Comparison of ENCODE assay signal across 9 cellular contexts in genomic region chr10:69004821-69005220, GRCh38. TPM values are rescaled to one million over a fixed set of nuclear protein-coding genes. Genes with fewer than 3 reads are reported as not detected.
A peak's percentile ranks its signal among the peaks of the same experiment; 100 is the strongest.
DNase-seq lines count a peak whose midpoint lies in the region; ATAC-seq, FAIRE-seq and TF ChIP-seq lines count a peak whose summit lies in the region.
"Had no signal": no experiment of that assay in that cellular context is flagged by ENCODE, and none has a peak within 500 bp of the region (broad histone marks: within the 10 kb centered on the region; RNA-seq: fewer than 3 reads in every experiment).

No MANE protein-coding gene starts in this region.

- H3K4me3 ChIP-seq in PC-3 (ENCODE audit: low read length) (no peak overlapping the region), endothelial cell of umbilical vein (replicated peaks in 1 of 3; ENCODE audit: insufficient read depth in 1 of 3, low read depth in 1 of 3, low read length in 3 of 3) (no peak overlapping the region), osteoblast (ENCODE audit: insufficient read depth, low read length) (no peak overlapping the region)

- dilution Hi-C loops in endothelial cell of umbilical vein (cut with MboI; ENCODE audit: extremely low pct_ligation_motif_present, low sequenced_read_pairs) = no loop called here

- H3K4me1 ChIP-seq in PC-3 (ENCODE audit: insufficient read depth, low read length) (0 out of 2 replicates have a peak, but pooled peaks cover 7% of the 10 kb centered on the region), endothelial cell of umbilical vein (ENCODE audit: control insufficient read depth, extremely low read depth, insufficient read depth, low read length) (no peaks in the 10 kb centered on the region), osteoblast (ENCODE audit: insufficient read depth, low read length) (no peaks in the 10 kb centered on the region)

- H3K9ac ChIP-seq in PC-3 (ENCODE audit: low read length) = no peak overlapping the region
- H3K9ac ChIP-seq in endothelial cell of umbilical vein (replicated peaks; ENCODE audit: extremely low read depth, insufficient read depth, low read length) = no peak overlapping the region

- FAIRE-seq in endothelial cell of umbilical vein (lab: Jason Lieb, UNC) = peak; percentile 72

- POLR2A ChIA-PET in PC-3 (lab: Charles Lee; ENCODE audit: unreplicated experiment) (no interaction called here), endothelial cell of umbilical vein (lab: Charles Lee) (interaction anchor here (0.6 to 1.0 kb wide), 2 partner anchors 83 to 91 kb away, joined by 3 to 7 read pairs; partner anchors contain the start of gene SRGN)

- no peaks in the 10 kb centered on the region for H3K9me2 ChIP-seq in PC-3 (replicated peaks; ENCODE audit: low read length)

- no peak for DNase-seq in activated T-cell treated with anti-CD3 and anti-CD28 coated beads, Interleukin-2, amount 50 U/mL, for 4 hours
- DNase-seq in activated T-cell treated with anti-CD3 and anti-CD28 coated beads, Interleukin-2, amount 50 U/mL, for 24 hours = no peak
- DNase-seq in PC-3 (peak; percentile 80), endothelial cell of umbilical vein (ENCODE audit: low read depth, low spot score) (peak; percentile 61), osteoblast (ENCODE audit: insufficient read length, low spot score, missing footprints) (no peak), NCI-H2107 treated with DMSO at 0.1 percent for 48 hours (lab: John Stamatoyannopoulos, UW; ENCODE audit: unreplicated experiment) (no peak)

- H3K27me3 ChIP-seq in PC-3 (ENCODE audit: low read length) = no peaks in the 10 kb centered on the region
- H3K27me3 ChIP-seq in endothelial cell of umbilical vein (ENCODE audit: control insufficient read depth in 2 of 2, insufficient read depth in 2 of 2, low read length in 2 of 2) = no peaks in the 10 kb centered on the region
- H3K27me3 ChIP-seq in osteoblast (ENCODE audit: insufficient read depth, low read length) = no peaks in the 10 kb centered on the region

- no peak overlapping the region for H3K27ac Mint-ChIP-seq in activated T-cell treated with anti-CD3 and anti-CD28 coated beads, Interleukin-2, amount 50 U/mL, for 24 hours
- H3K27ac Mint-ChIP-seq: stimulated activated naive CD8-positive, alpha-beta T cell treated with anti-CD3 and anti-CD28 coated beads, Interleukin-15, Interleukin-2, amounts not matched to agents 100 ng/mL and 50 ng/mL, for 24 hours had no signal

- BruUV-seq in PC-3 (replicated peaks; lab: Mats Ljungman, UMichigan) = no TSS peak
- BruUV-seq in endothelial cell of umbilical vein (replicated peaks; lab: Mats Ljungman, UMichigan) = no TSS peak

- no peaks in the 10 kb centered on the region for H3F3A ChIP-seq in PC-3 (ENCODE audit: low read length, unreplicated experiment)

- TF ChIP-seq CTCF in PC-3 (conservative IDR thresholded peaks at IDR 0.05; ENCODE audit: low read depth, low read length) = peak; percentile 89
- peak; percentile 38 for TF ChIP-seq CTCF in endothelial cell of umbilical vein (IDR thresholded peaks at IDR 0.05; ENCODE audit: extremely low read depth in 1 of 2, insufficient read depth in 1 of 2, low read depth in 1 of 2, low read length in 2 of 2)
- peak; percentile 60 for TF ChIP-seq CTCF in osteoblast (IDR thresholded peaks at IDR 0.05; ENCODE audit: extremely low read depth, low read depth, low read length)

- H4K20me1 ChIP-seq in PC-3 (ENCODE audit: low read length) (no peaks in the 10 kb centered on the region), endothelial cell of umbilical vein (replicated peaks; ENCODE audit: control insufficient read depth, extremely low read depth, insufficient read depth, low read length) (no peaks in the 10 kb centered on the region), osteoblast (ENCODE audit: insufficient read depth, low read length) (no peaks in the 10 kb centered on the region)

- peak; percentile 58 to 71 for ATAC-seq in activated T-cell treated with anti-CD3 and anti-CD28 coated beads, Interleukin-2, amount 50 U/mL, for 4 hours
- ATAC-seq in PC-3 = peak; percentile 66
- ATAC-seq in HG03565 (IDR thresholded peaks at IDR 0.05; ENCODE audit: unreplicated experiment) = no peak
- no peak for ATAC-seq in HG02970 (IDR thresholded peaks at IDR 0.05; ENCODE audit: low FRiP score, unreplicated experiment)

- H2AFZ ChIP-seq in PC-3 (ENCODE audit: low read length) = no peak overlapping the region
- H2AFZ ChIP-seq in endothelial cell of umbilical vein (ENCODE audit: low read depth, low read length) = no peak overlapping the region
- no peak overlapping the region for H2AFZ ChIP-seq in osteoblast (ENCODE audit: low read length)

- H3K36me3 ChIP-seq in PC-3 (ENCODE audit: low read depth, low read length) (peaks cover 30% of the 10 kb centered on the region; the same call in 1 of the 2 replicates), endothelial cell of umbilical vein (ENCODE audit: control insufficient read depth in 2 of 2, extremely low read depth in 1 of 2, insufficient read depth in 2 of 2, low read length in 2 of 2) (peaks cover 1 to 21% of the 10 kb centered on the region in 2 experiments), osteoblast (ENCODE audit: insufficient read depth, low read length) (peaks cover 37% of the 10 kb centered on the region)

- no peaks in the 10 kb centered on the region for H3K27me3 Mint-ChIP-seq in activated T-cell treated with anti-CD3 and anti-CD28 coated beads, Interleukin-2, amount 50 U/mL, for 4 hours (ENCODE audit: low read depth)
- H3K27me3 Mint-ChIP-seq in activated T-cell treated with anti-CD3 and anti-CD28 coated beads, Interleukin-2, amount 50 U/mL, for 24 hours = no peaks in the 10 kb centered on the region
- H3K27me3 Mint-ChIP-seq: stimulated activated naive CD8-positive, alpha-beta T cell treated with anti-CD3 and anti-CD28 coated beads, Interleukin-15, Interleukin-2, amounts not matched to agents 100 ng/mL and 50 ng/mL, for 24 hours had no signal

- H3K79me2 ChIP-seq in PC-3 (ENCODE audit: low read length) (no peaks in the 10 kb centered on the region), endothelial cell of umbilical vein (ENCODE audit: control insufficient read depth, insufficient read depth, low read length) (peaks cover 4% of the 10 kb centered on the region), osteoblast (ENCODE audit: insufficient read depth, low read length) (peaks cover 38% of the 10 kb centered on the region)

- no peak for TF ChIP-seq POLR2A in endothelial cell of umbilical vein (IDR thresholded peaks at IDR 0.05; ENCODE audit: low read depth, low read length)

- H3K36me3 Mint-ChIP-seq in activated T-cell treated with anti-CD3 and anti-CD28 coated beads, Interleukin-2, amount 50 U/mL, for 4 hours (ENCODE audit: insufficient read depth) = peaks cover 3% of the 10 kb centered on the region
- peaks cover 37% of the 10 kb centered on the region for H3K36me3 Mint-ChIP-seq in activated T-cell treated with anti-CD3 and anti-CD28 coated beads, Interleukin-2, amount 50 U/mL, for 24 hours (ENCODE audit: low read depth)

- H3K9me3 Mint-ChIP-seq in activated T-cell treated with anti-CD3 and anti-CD28 coated beads, Interleukin-2, amount 50 U/mL, for 4 hours = no peaks in the 10 kb centered on the region
- H3K9me3 Mint-ChIP-seq in activated T-cell treated with anti-CD3 and anti-CD28 coated beads, Interleukin-2, amount 50 U/mL, for 24 hours = no peaks in the 10 kb centered on the region
- H3K9me3 Mint-ChIP-seq: stimulated activated naive CD8-positive, alpha-beta T cell treated with anti-CD3 and anti-CD28 coated beads, Interleukin-15, Interleukin-2, amounts not matched to agents 100 ng/mL and 50 ng/mL, for 24 hours had no signal

- H3K4me2 ChIP-seq in PC-3 (ENCODE audit: low read length) (no peak overlapping the region), endothelial cell of umbilical vein (ENCODE audit: insufficient read depth, low read length) (no peak overlapping the region), osteoblast (ENCODE audit: insufficient read depth, low read length) (no peak overlapping the region)

- intact Hi-C loops in PC-3 (cut with micrococcal nuclease) = loop anchor here (1.0 to 10.0 kb wide), 2 partner anchors 88 to 390 kb away; no protein-coding TSS in a partner anchor
- intact Hi-C loops in endothelial cell of umbilical vein (cut with micrococcal nuclease) = loop anchor here (1.0 to 5.0 kb wide), 4 partner anchors 88 to 407 kb away; partner anchors contain the start of gene HKDC1

- no peak overlapping the region for H3K4me3 Mint-ChIP-seq in activated T-cell treated with anti-CD3 and anti-CD28 coated beads, Interleukin-2, amount 50 U/mL, for 4 hours
- no peak overlapping the region for H3K4me3 Mint-ChIP-seq in activated T-cell treated with anti-CD3 and anti-CD28 coated beads, Interleukin-2, amount 50 U/mL, for 24 hours
- H3K4me3 Mint-ChIP-seq: stimulated activated naive CD8-positive, alpha-beta T cell treated with anti-CD3 and anti-CD28 coated beads, Interleukin-15, Interleukin-2, amounts not matched to agents 100 ng/mL and 50 ng/mL, for 24 hours had no signal

- peaks cover 4% of the 10 kb centered on the region for H3K4me1 Mint-ChIP-seq in activated T-cell treated with anti-CD3 and anti-CD28 coated beads, Interleukin-2, amount 50 U/mL, for 4 hours (ENCODE audit: low read depth)
- peaks cover 12% of the 10 kb centered on the region for H3K4me1 Mint-ChIP-seq in activated T-cell treated with anti-CD3 and anti-CD28 coated beads, Interleukin-2, amount 50 U/mL, for 24 hours (ENCODE audit: low read depth)

- no peaks in the 10 kb centered on the region for H3K9me1 ChIP-seq in endothelial cell of umbilical vein (replicated peaks; ENCODE audit: control insufficient read depth, extremely low read depth, insufficient read depth, low read length)

- CTCF ChIA-PET in PC-3 (lab: Charles Lee) = interaction anchor here (0.6 to 1.0 kb wide), 4 partner anchors 83 to 400 kb away, joined by 3 to 21 read pairs (median 6); partner anchors contain the start of gene SRGN
- CTCF ChIA-PET in endothelial cell of umbilical vein (lab: Charles Lee) = interaction anchor here (0.7 to 7.8 kb wide), 52 partner anchors 9 to 408 kb away, joined by 3 to 298 read pairs (median 5); partner anchors contain the start of genes KIFBP, SRGN and VPS26A

- H3K9me3 ChIP-seq in PC-3 (ENCODE audit: low read length) (no peaks in the 10 kb centered on the region), endothelial cell of umbilical vein (replicated peaks; ENCODE audit: control insufficient read depth, insufficient read depth, low read length) (no peaks in the 10 kb centered on the region), osteoblast (ENCODE audit: low read depth, low read length) (no peaks in the 10 kb centered on the region)

- no peak overlapping the region for H3K27ac ChIP-seq in PC-3 (ENCODE audit: low read length)
- H3K27ac ChIP-seq in endothelial cell of umbilical vein (ENCODE audit: insufficient read depth, low read depth, low read length) = no peak overlapping the region
- no peak overlapping the region for H3K27ac ChIP-seq in osteoblast (ENCODE audit: low read depth, low read length)

RNA-seq across cellular contexts. Expression of gene KIFBP, which starts 16.2 kb away (rescaled TPM):
- total RNA-seq in activated T-cell treated with anti-CD3 and anti-CD28 coated beads, Interleukin-2, amount 50 U/mL, for 4 hours = 10 to 100 TPM in 1 of 3 donors, 1 to 10 TPM in 2; 7.5 to 11.4 (median 9.3) TPM
- total RNA-seq in PC-3 (2014; rRNA removed) (65.9 and 72.9 TPM in 2 replicates), endothelial cell of umbilical vein (37.3 and 39.8 TPM in 2 replicates), osteoblast (30.8 and 35.4 TPM in 2 replicates)
- 15.3 and 17.6 TPM in 2 replicates for polyA plus RNA-seq in endothelial cell of umbilical vein
- 22.9 and 23.0 TPM in 2 replicates for polyA plus RNA-seq in endothelial cell of umbilical vein (2011; cell fraction: cytosol; rRNA removed)
- 27.6 and 38.1 TPM in 2 replicates for polyA plus RNA-seq in endothelial cell of umbilical vein (2011; cell fraction: nucleus; rRNA removed)
- polyA plus RNA-seq in endothelial cell of umbilical vein (2012) = 35.8 and 43.0 TPM in 2 replicates
- polyA minus RNA-seq in endothelial cell of umbilical vein = 14.1 and 15.9 TPM in 2 replicates
- polyA minus RNA-seq in endothelial cell of umbilical vein (2011; cell fraction: cytosol; rRNA and poly(A)+ RNA removed) = 22.6 TPM
- polyA minus RNA-seq in endothelial cell of umbilical vein (2011; cell fraction: nucleus; rRNA and poly(A)+ RNA removed) = 13.8 and 15.9 TPM in 2 replicates

RNA-seq across cellular contexts. Expression of gene DDX21, which starts 48.9 kb away (rescaled TPM):
- 100 to 1,000 TPM; 443 to 481 (median 460) TPM for total RNA-seq in activated T-cell treated with anti-CD3 and anti-CD28 coated beads, Interleukin-2, amount 50 U/mL, for 4 hours
- total RNA-seq in PC-3 (2014; rRNA removed) (159 and 169 TPM in 2 replicates), endothelial cell of umbilical vein (93.5 and 98.1 TPM in 2 replicates), osteoblast (56.3 and 61.9 TPM in 2 replicates)
- 21.6 and 33.4 TPM in 2 replicates for polyA plus RNA-seq in endothelial cell of umbilical vein
- 33.5 and 37.7 TPM in 2 replicates for polyA plus RNA-seq in endothelial cell of umbilical vein (2011; cell fraction: cytosol; rRNA removed)
- polyA plus RNA-seq in endothelial cell of umbilical vein (2011; cell fraction: nucleus; rRNA removed) = 28.6 and 48.0 TPM in 2 replicates
- 92.9 and 130 TPM in 2 replicates for polyA plus RNA-seq in endothelial cell of umbilical vein (2012)
- 39.2 and 39.9 TPM in 2 replicates for polyA minus RNA-seq in endothelial cell of umbilical vein
- 72.0 TPM for polyA minus RNA-seq in endothelial cell of umbilical vein (2011; cell fraction: cytosol; rRNA and poly(A)+ RNA removed)
- 19.1 and 32.1 TPM in 2 replicates for polyA minus RNA-seq in endothelial cell of umbilical vein (2011; cell fraction: nucleus; rRNA and poly(A)+ RNA removed)

Comparison
In these comparisons a context has a peak if more than half of its experiments do, and no peak if none do; other contexts are left out.
1. ATAC-seq: peak in activated T-cell treated with anti-CD3 and anti-CD28 coated beads, Interleukin-2, amount 50 U/mL, for 4 hours (2 of 2) and PC-3 (single experiment); none in HG03565 (single experiment) and HG02970 (single experiment).
2. DNase-seq: peak in PC-3 (single experiment) and endothelial cell of umbilical vein (single experiment); none in activated T-cell treated with anti-CD3 and anti-CD28 coated beads, Interleukin-2, amount 50 U/mL, for 4 hours (single experiment), activated T-cell treated with anti-CD3 and anti-CD28 coated beads, Interleukin-2, amount 50 U/mL, for 24 hours (single experiment), osteoblast (single experiment) and NCI-H2107 treated with DMSO at 0.1 percent for 48 hours (single experiment).
3. CTCF ChIP-seq: peak in every context shown above with its lines; median percentile 89 in PC-3; 60 in osteoblast; 38 in endothelial cell of umbilical vein.